ENCODE assay signal across 24 cellular contexts in the genomic region with DNA sequence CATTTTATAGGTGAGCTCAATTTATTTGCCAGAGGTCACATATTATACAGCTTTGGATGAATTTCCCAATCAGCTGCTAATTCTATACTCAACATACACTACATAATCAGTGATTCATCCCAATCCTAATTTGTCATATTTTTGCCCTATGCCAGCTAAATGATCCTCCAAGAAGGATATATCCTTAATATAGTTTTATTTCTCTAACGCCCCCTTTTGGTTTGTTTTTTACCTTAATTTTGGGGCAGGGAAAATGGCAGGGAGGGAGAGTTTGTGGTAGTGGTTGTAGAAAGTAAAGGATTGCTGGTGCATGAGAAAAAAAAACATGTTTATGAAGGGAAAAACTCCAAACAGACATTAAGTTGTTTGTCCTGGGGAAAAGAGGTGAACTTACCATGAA.
"Had no signal": no experiment of that assay in that cellular context is flagged by ENCODE, and none has a peak within 500 bp of the region (broad histone marks: within the 10 kb centered on the region; RNA-seq: fewer than 3 reads in every experiment).

No MANE protein-coding gene starts in this region.

- H3K27ac Mint-ChIP-seq: activated CD4-positive, alpha-beta T cell treated with anti-CD3 and anti-CD28 coated beads, Interleukin-2, amount 10 ng/mL, durations not matched to agents 7 days and 5 days; activated naive CD4-positive, alpha-beta T cell treated with anti-CD3 and anti-CD28 coated beads, Interleukin-2, amount 50 U/mL, for 24 hours; activated T-helper 1 cell treated with anti-CD3 and anti-CD28 coated beads, Interleukin-12 subunit alpha, Interleukin-12 subunit beta, Interleukin-2, Interleukin-4 antibody, amounts not matched to agents 30 ng/mL and 10 ng/mL and 1 ng/mL, durations not matched to agents 14 hours and 24 hours and 36 hours; brain; memory B cell; stimulated activated memory B cell treated with anti-CD40 and anti-IgM and Interleukin-4, amounts not matched to agents 10 μg/mL and 1 μg/mL and 100 μg/mL, for 72 hours had no signal

- H3K27me3 ChIP-seq: esophagus muscularis mucosa, heart left ventricle, stomach, vagina had no signal

- H3K36me3 ChIP-seq: esophagus muscularis mucosa, heart left ventricle, stomach, vagina had no signal

- ATAC-seq: activated CD8-positive, alpha-beta T cell treated with anti-CD3 and anti-CD28 coated beads, Interleukin-2, amount 10 ng/mL, durations not matched to agents 7 days and 5 days; heart left ventricle; left colon; sciatic nerve; stimulated activated memory B cell treated with anti-CD40 and anti-IgM and Interleukin-4, amounts not matched to agents 10 μg/mL and 1 μg/mL and 100 μg/mL, for 72 hours had no signal

- H3K9me3 ChIP-seq: esophagus muscularis mucosa, heart left ventricle, stomach, vagina had no signal

- DNase-seq: activated CD4-positive, alpha-beta T cell treated with anti-CD3 and anti-CD28 coated beads, Interleukin-2, amount 10 ng/mL, durations not matched to agents 7 days and 5 days; activated CD4-positive, CD25-positive, alpha-beta regulatory T cell treated with anti-CD3 and anti-CD28 coated beads, Interleukin-2, amount 50 U/mL, for 72 hours; activated CD8-positive, alpha-beta T cell treated with anti-CD3 and anti-CD28 coated beads, Interleukin-2, amount 10 ng/mL, durations not matched to agents 7 days and 5 days; activated gamma-delta T cell treated with Interleukin-2 at 50 U/mL for 16 hours; anterior cingulate cortex; caudate nucleus; dermis blood vessel endothelial cell; effector CD8-positive, alpha-beta T cell; heart left ventricle; islet precursor cell; left colon; nephron progenitor cell; small intestine; stimulated activated CD4-positive, alpha-beta T cell treated with anti-CD3 and anti-CD28 coated beads, Interleukin-15, amount 100 ng/mL, for 24 hours; stomach; trophoblast cell had no signal

- H3K9me3 Mint-ChIP-seq: activated CD4-positive, alpha-beta T cell treated with anti-CD3 and anti-CD28 coated beads, Interleukin-2, amount 10 ng/mL, durations not matched to agents 7 days and 5 days; activated naive CD4-positive, alpha-beta T cell treated with anti-CD3 and anti-CD28 coated beads, Interleukin-2, amount 50 U/mL, for 24 hours; activated T-helper 1 cell treated with anti-CD3 and anti-CD28 coated beads, Interleukin-12 subunit alpha, Interleukin-12 subunit beta, Interleukin-2, Interleukin-4 antibody, amounts not matched to agents 30 ng/mL and 10 ng/mL and 1 ng/mL, durations not matched to agents 14 hours and 24 hours and 36 hours; memory B cell; stimulated activated memory B cell treated with anti-CD40 and anti-IgM and Interleukin-4, amounts not matched to agents 10 μg/mL and 1 μg/mL and 100 μg/mL, for 72 hours had no signal

- H3K27me3 Mint-ChIP-seq: activated CD4-positive, alpha-beta T cell treated with anti-CD3 and anti-CD28 coated beads, Interleukin-2, amount 10 ng/mL, durations not matched to agents 7 days and 5 days; activated naive CD4-positive, alpha-beta T cell treated with anti-CD3 and anti-CD28 coated beads, Interleukin-2, amount 50 U/mL, for 24 hours; brain; memory B cell; stimulated activated memory B cell treated with anti-CD40 and anti-IgM and Interleukin-4, amounts not matched to agents 10 μg/mL and 1 μg/mL and 100 μg/mL, for 72 hours had no signal

- H3K4me3 Mint-ChIP-seq: activated CD4-positive, alpha-beta T cell treated with anti-CD3 and anti-CD28 coated beads, Interleukin-2, amount 10 ng/mL, durations not matched to agents 7 days and 5 days; activated CD8-positive, alpha-beta T cell treated with anti-CD3 and anti-CD28 coated beads, Interleukin-2, amount 10 ng/mL, durations not matched to agents 7 days and 5 days; activated naive CD4-positive, alpha-beta T cell treated with anti-CD3 and anti-CD28 coated beads, Interleukin-2, amount 50 U/mL, for 24 hours; activated T-helper 1 cell treated with anti-CD3 and anti-CD28 coated beads, Interleukin-12 subunit alpha, Interleukin-12 subunit beta, Interleukin-2, Interleukin-4 antibody, amounts not matched to agents 30 ng/mL and 10 ng/mL and 1 ng/mL, durations not matched to agents 14 hours and 24 hours and 36 hours; brain; memory B cell; nephron progenitor cell; stimulated activated memory B cell treated with anti-CD40 and anti-IgM and Interleukin-4, amounts not matched to agents 10 μg/mL and 1 μg/mL and 100 μg/mL, for 72 hours had no signal

- H3K4me3 ChIP-seq: esophagus muscularis mucosa, heart left ventricle, stomach, vagina had no signal

- FAIRE-seq: small intestine had no signal

- H3K27ac ChIP-seq: esophagus muscularis mucosa, heart left ventricle, stomach, vagina had no signal
